ENCODE assay signal across 20 cellular contexts in genomic region chr19:56089344-56089743, GRCh38.
"Had no signal": no experiment of that assay in that cellular context is flagged by ENCODE, and none has a peak within 500 bp of the region (broad histone marks: within the 10 kb centered on the region; RNA-seq: fewer than 3 reads in every experiment).

No MANE protein-coding gene starts in this region.

- H3K9me3 ChIP-seq: esophagus squamous epithelium, prostate gland, sigmoid colon, stomach, thyroid gland, vagina had no signal

- H3K27me3 ChIP-seq: esophagus squamous epithelium, sigmoid colon, stomach, thyroid gland, vagina had no signal

- H3K4me1 ChIP-seq: thyroid gland had no signal

- H3K27me3 Mint-ChIP-seq: memory B cell had no signal

- H3K27ac ChIP-seq: esophagus squamous epithelium, prostate gland, sigmoid colon, stomach, thyroid gland, vagina had no signal

- DNase-seq: effector CD8-positive, alpha-beta T cell; erythroblast; esophagus squamous epithelium; foreskin melanocyte; natural killer cell; right cardiac atrium; sigmoid colon; stimulated activated CD4-positive, alpha-beta T cell treated with anti-CD3 and anti-CD28 coated beads, Interleukin-2, amount 100 ng/mL, for 24 hours; stimulated activated CD4-positive, alpha-beta T cell treated with anti-CD3 and anti-CD28 coated beads, Interleukin-4, amount 100 ng/mL, for 24 hours; stimulated activated naive CD4-positive, alpha-beta T cell treated with Interleukin-2 at 50 U/mL for 16 hours; stomach; thyroid gland; trophoblast cell had no signal

- H3K9me3 Mint-ChIP-seq: memory B cell; natural killer cell; stimulated activated effector memory CD8-positive, alpha-beta T cell treated with anti-CD3 and anti-CD28 coated beads, Interleukin-12 subunit alpha, Interleukin-12 subunit beta, amount 100 ng/mL, for 72 hours had no signal

- ATAC-seq: left lobe of liver; natural killer cell; right cardiac atrium; stimulated activated effector memory CD8-positive, alpha-beta T cell treated with anti-CD3 and anti-CD28 coated beads, Interleukin-12 subunit alpha, Interleukin-12 subunit beta, amount 100 ng/mL, for 72 hours had no signal

- H3K27ac Mint-ChIP-seq: memory B cell; natural killer cell; stimulated activated effector memory CD8-positive, alpha-beta T cell treated with anti-CD3 and anti-CD28 coated beads, Interleukin-12 subunit alpha, Interleukin-12 subunit beta, amount 100 ng/mL, for 72 hours had no signal

- H3K4me3 Mint-ChIP-seq: memory B cell; natural killer cell; neural crest cell; stimulated activated effector memory CD8-positive, alpha-beta T cell treated with anti-CD3 and anti-CD28 coated beads, Interleukin-12 subunit alpha, Interleukin-12 subunit beta, amount 100 ng/mL, for 72 hours had no signal

- H3K4me3 ChIP-seq: esophagus squamous epithelium, lung, prostate gland, sigmoid colon, stomach, thyroid gland, vagina had no signal

- H3K36me3 Mint-ChIP-seq: natural killer cell had no signal
